In genomic region chr17:16652847-16653366, GRCh38 we compare ENCODE assay signal across 8 cellular contexts. TPM values are rescaled to one million over a fixed set of nuclear protein-coding genes. Genes with fewer than 3 reads are reported as not detected.
DNase-seq lines count a peak whose midpoint lies in the region; ATAC-seq and TF ChIP-seq lines count a peak whose summit lies in the region.

No MANE protein-coding gene starts in this region.

- peaks cover 24% of the 10 kb centered on the region for H3K4me1 Mint-ChIP-seq in CD8-positive, alpha-beta T cell (ENCODE audit: low read depth)
- peaks cover 11% of the 10 kb centered on the region for H3K4me1 Mint-ChIP-seq in activated naive CD8-positive, alpha-beta T cell treated with anti-CD3 and anti-CD28 coated beads, Interleukin-2, amount 10 ng/mL, durations not matched to agents 7 days and 5 days

- WGBS in iPS DF 6.9 (ENCODE audit: insufficient coverage, insufficient read length): no CpG with 5 or more reads among the region's 8 CpGs
- 14 to 23% (median 19%) methylated on average over 7 to 8 of the region's 8 CpGs for WGBS in spleen, 5 donors

- no peak for DNase-seq in CD8-positive, alpha-beta T cell
- no peak for DNase-seq in activated naive CD8-positive, alpha-beta T cell treated with anti-CD3 and anti-CD28 coated beads, Interleukin-2, amount 10 ng/mL, durations not matched to agents 7 days and 5 days
- DNase-seq in iPS DF 6.9 (ENCODE audit: low read depth, low spot score) (no peak), spleen (no peak), retina (no peak), ureter (ENCODE audit: low spot score) (no peak)
- DNase-seq in central memory CD4-positive, alpha-beta T cell: no peak

- POLR2A ChIA-PET in CD8-positive, alpha-beta T cell (lab: Charles Lee): no interaction called here
- POLR2A ChIA-PET in activated naive CD8-positive, alpha-beta T cell treated with anti-CD3 and anti-CD28 coated beads, Interleukin-2, amount 10 ng/mL, durations not matched to agents 7 days and 5 days (lab: Charles Lee): interaction anchor here (0.9 kb wide), 1 partner anchor 68 kb away, joined by 3 read pairs; no protein-coding TSS in a partner anchor

- H3K27me3 Mint-ChIP-seq in CD8-positive, alpha-beta T cell (ENCODE audit: low read depth): peaks cover 11% of the 10 kb centered on the region
- peaks cover 13% of the 10 kb centered on the region for H3K27me3 Mint-ChIP-seq in activated naive CD8-positive, alpha-beta T cell treated with anti-CD3 and anti-CD28 coated beads, Interleukin-2, amount 10 ng/mL, durations not matched to agents 7 days and 5 days

- peak overlapping the region; percentile 76 for H3K4me3 ChIP-seq in CD8-positive, alpha-beta T cell (ENCODE audit: low read depth, low read length)
- H3K4me3 ChIP-seq in iPS DF 6.9 (ENCODE audit: low read length): peak overlapping the region; percentile 59
- H3K4me3 ChIP-seq in spleen: peak overlapping the region; percentile 60 to 90 (median 76)

- H3K9me3 ChIP-seq in CD8-positive, alpha-beta T cell (ENCODE audit: low read length): no peaks in the 10 kb centered on the region
- no peaks in the 10 kb centered on the region for H3K9me3 ChIP-seq in iPS DF 6.9 (ENCODE audit: control insufficient read depth, insufficient read depth, low read length)
- H3K9me3 ChIP-seq in spleen: no peaks in the 10 kb centered on the region

- peak overlapping the region; percentile 57 for H3K27ac Mint-ChIP-seq in CD8-positive, alpha-beta T cell
- H3K27ac Mint-ChIP-seq in activated naive CD8-positive, alpha-beta T cell treated with anti-CD3 and anti-CD28 coated beads, Interleukin-2, amount 10 ng/mL, durations not matched to agents 7 days and 5 days: peak overlapping the region; percentile 51

- H3K4me3 Mint-ChIP-seq in CD8-positive, alpha-beta T cell: peak overlapping the region; percentile 83
- peak overlapping the region; percentile 84 for H3K4me3 Mint-ChIP-seq in activated naive CD8-positive, alpha-beta T cell treated with anti-CD3 and anti-CD28 coated beads, Interleukin-2, amount 10 ng/mL, durations not matched to agents 7 days and 5 days

- peak overlapping the region; percentile 22 for H3K27ac ChIP-seq in CD8-positive, alpha-beta T cell (ENCODE audit: low read depth, low read length)
- H3K27ac ChIP-seq in iPS DF 6.9 (ENCODE audit: low read length) (no peak overlapping the region), spleen (peak overlapping the region; percentile 86 to 91 (median 88))

- H3K27me3 ChIP-seq in CD8-positive, alpha-beta T cell (ENCODE audit: insufficient read depth, low read length): no peaks in the 10 kb centered on the region
- no peaks in the 10 kb centered on the region for H3K27me3 ChIP-seq in iPS DF 6.9 (ENCODE audit: control insufficient read depth, insufficient read depth, low read length)
- no peaks in the 10 kb centered on the region for H3K27me3 ChIP-seq in spleen (replicated peaks in 1 of 7)

- CTCF ChIA-PET in CD8-positive, alpha-beta T cell (lab: Charles Lee): no interaction called here

- H3K4me1 ChIP-seq in CD8-positive, alpha-beta T cell (ENCODE audit: insufficient read depth, low read length): peaks cover 13% of the 10 kb centered on the region
- H3K4me1 ChIP-seq in iPS DF 6.9 (ENCODE audit: control insufficient read depth, insufficient read depth, low read length) (no peaks in the 10 kb centered on the region), spleen (peaks cover 10 to 29% (median 20%) of the 10 kb centered on the region in 6 donors)

- ATAC-seq in CD8-positive, alpha-beta T cell: no peak
- peak; percentile 20 for ATAC-seq in HG03045 (IDR thresholded peaks at IDR 0.05; ENCODE audit: unreplicated experiment)
- no peak for ATAC-seq in activated naive CD8-positive, alpha-beta T cell treated with anti-CD3 and anti-CD28 coated beads, Interleukin-2, amount 10 ng/mL, durations not matched to agents 7 days and 5 days (ENCODE audit: low read depth)

- H3K9me3 Mint-ChIP-seq in CD8-positive, alpha-beta T cell: no peaks in the 10 kb centered on the region
- peaks cover 2% of the 10 kb centered on the region for H3K9me3 Mint-ChIP-seq in activated naive CD8-positive, alpha-beta T cell treated with anti-CD3 and anti-CD28 coated beads, Interleukin-2, amount 10 ng/mL, durations not matched to agents 7 days and 5 days

- no peak for TF ChIP-seq CTCF in CD8-positive, alpha-beta T cell (IDR thresholded peaks at IDR 0.05)
- TF ChIP-seq CTCF in spleen (IDR thresholded peaks at IDR 0.05 in 8 of 11, conservative IDR thresholded peaks at IDR 0.05 in 3 of 11): no peak

- H3K36me3 ChIP-seq in CD8-positive, alpha-beta T cell (ENCODE audit: insufficient read depth, low read length): no peaks in the 10 kb centered on the region
- no peaks in the 10 kb centered on the region for H3K36me3 ChIP-seq in iPS DF 6.9 (ENCODE audit: control insufficient read depth, insufficient read depth, low read length)
- H3K36me3 ChIP-seq in spleen: peaks cover 0 to 19% (median 2%) of the 10 kb centered on the region in 6 donors

- intact Hi-C loops in CD8-positive, alpha-beta T cell (cut with DNase I, micrococcal nuclease): loop anchor here (1.0 to 5.0 kb wide), 3 partner anchors 64 to 118 kb away; no protein-coding TSS in a partner anchor
- intact Hi-C loops in spleen (cut with DNase I; ENCODE audit: low total_unique reads): no loop called here

- H3K36me3 Mint-ChIP-seq in CD8-positive, alpha-beta T cell: peaks cover 9% of the 10 kb centered on the region
- peaks cover 10% of the 10 kb centered on the region for H3K36me3 Mint-ChIP-seq in activated naive CD8-positive, alpha-beta T cell treated with anti-CD3 and anti-CD28 coated beads, Interleukin-2, amount 10 ng/mL, durations not matched to agents 7 days and 5 days

- TF ChIP-seq POLR2A in spleen (IDR thresholded peaks at IDR 0.05): no peak

RNA-seq across cellular contexts. Expression of gene ZNF624, which starts 0.7 kb away (rescaled TPM):
- total RNA-seq in CD8-positive, alpha-beta T cell: 1 to 10 TPM; 3.2 to 3.4 TPM
- 1 to 10 TPM; 7.4 to 8.3 TPM for total RNA-seq in activated naive CD8-positive, alpha-beta T cell treated with anti-CD3 and anti-CD28 coated beads, Interleukin-2, amount 10 ng/mL, durations not matched to agents 7 days and 5 days
- total RNA-seq in spleen (10 to 100 TPM in 3 of 7 donors, 1 to 10 TPM in 4; 7.9 to 19.8 (median 9.1) TPM), ureter (8.7 TPM)
- polyA plus RNA-seq in spleen: 1 to 10 TPM; 1.3 to 2.7 (median 1.5) TPM

RNA-seq across cellular contexts. Expression of gene CCDC144A, which starts 37.1 kb away (rescaled TPM):
- total RNA-seq in CD8-positive, alpha-beta T cell: 1 to 10 TPM in 1 of 2 experiments, under 1 TPM in 1; 0.81 to 1.4 TPM
- 1 to 10 TPM; 2.9 to 4.8 TPM for total RNA-seq in activated naive CD8-positive, alpha-beta T cell treated with anti-CD3 and anti-CD28 coated beads, Interleukin-2, amount 10 ng/mL, durations not matched to agents 7 days and 5 days
- total RNA-seq in spleen (10 to 100 TPM in 2 of 7 donors, 1 to 10 TPM in 5; 1.0 to 14.3 (median 6.8) TPM), ureter (11.0 TPM)
- under 1 TPM; 0.09 to 0.22 (median 0.15) TPM for polyA plus RNA-seq in spleen
